ENCODE assay signal across 1 cellular context in genomic region chr10:84164442-84164841, GRCh38.
TF ChIP-seq lines count a peak whose summit lies in the region.

No MANE protein-coding gene starts in this region.

TF ChIP-seq in WTC11, 78 proteins besides CTCF, POLR2A, EP300 and RAD21 (continued from another document):
- TF ChIP-seq E2F1 (CRISPR knock-in tag; IDR thresholded peaks at IDR 0.05) (no peak), ATF1 (CRISPR knock-in tag; IDR thresholded peaks at IDR 0.05) (no peak), CBFB (CRISPR knock-in tag; IDR thresholded peaks at IDR 0.05; ENCODE audit: low read depth) (no peak)
TF ChIP-seq in WTC11: peak in this region for 0.
